In the genomic region with DNA sequence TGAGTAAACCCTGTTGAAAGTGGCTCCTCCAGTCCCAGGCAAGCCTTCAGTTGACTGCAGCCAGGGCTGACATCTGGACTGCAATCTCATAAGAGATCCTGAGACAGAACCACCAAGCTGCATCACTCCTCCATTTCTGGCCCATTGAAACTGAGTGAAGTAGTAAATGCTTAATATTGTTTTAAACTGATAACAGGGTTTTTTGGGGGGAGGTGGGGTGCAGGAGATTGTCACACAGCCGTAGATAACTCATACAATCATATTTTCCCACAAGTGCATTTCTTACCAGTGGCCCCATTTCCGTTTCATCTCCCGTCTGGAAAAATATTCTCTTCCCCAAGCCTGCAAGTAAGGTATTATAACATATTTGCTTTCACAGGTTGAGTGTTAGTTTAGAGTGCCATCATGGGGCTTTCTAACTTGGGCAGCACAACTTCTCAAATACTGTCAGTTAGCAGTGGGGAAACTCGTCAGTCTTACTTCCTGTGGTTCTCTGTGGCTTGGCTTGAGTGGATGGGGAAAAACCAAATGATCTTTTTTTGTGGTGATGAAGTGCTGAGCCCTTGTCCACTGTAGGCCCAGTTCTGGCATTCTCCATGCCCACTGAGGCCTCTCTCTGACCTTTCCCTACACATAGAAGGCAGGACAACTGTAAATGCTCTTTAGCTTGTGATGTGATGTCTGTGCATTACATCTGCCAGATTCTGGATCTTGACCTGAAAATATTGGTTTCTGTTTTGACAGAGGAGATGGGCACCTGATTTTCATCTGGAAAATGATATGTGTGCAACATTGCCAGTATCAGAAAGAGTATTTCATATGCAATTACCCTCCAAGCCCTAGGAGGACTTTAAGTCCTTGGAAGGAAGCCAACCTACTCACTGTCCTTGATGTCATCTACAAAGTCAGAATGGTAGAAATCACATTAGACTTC, we compare ENCODE assay signal across 8 cellular contexts.
A peak's percentile ranks its signal among the peaks of the same experiment; 100 is the strongest.
DNase-seq lines count a peak whose midpoint lies in the region; ATAC-seq and TF ChIP-seq lines count a peak whose summit lies in the region.

No MANE protein-coding gene starts in this region.

- DNase-seq in NCI-H69 (lab: John Stamatoyannopoulos, UW), result peak; percentile 4
- peak; percentile 75 to 78 (median 77) for DNase-seq in immature natural killer cell
- no peak for DNase-seq in hypothalamus (lab: John Stamatoyannopoulos, UW)
- no peak for DNase-seq in erythroblast (lab: John Stamatoyannopoulos, UW)
- no peak for DNase-seq in NCI-H1417 treated with DMSO at 0.1 percent for 48 hours (lab: John Stamatoyannopoulos, UW)
- DNase-seq in A673 (ENCODE audit: low spot score), result no peak

- no peak for TF ChIP-seq POLR2A in erythroblast (IDR thresholded peaks at IDR 0.05; ENCODE audit: low read length)

- H3K36me3 Mint-ChIP-seq in immature natural killer cell, result no peaks in the 10 kb centered on the region

- BruUV-seq in A673 (replicated peaks; lab: Mats Ljungman, UMichigan), result no TSS peak

- POLR2A ChIA-PET in A673 (lab: Charles Lee; ENCODE audit: low non-redundant PET), result no interaction called here

- no peak overlapping the region for H3K27ac ChIP-seq in A673 (ENCODE audit: low read depth, low read length, poor library complexity, severe bottlenecking)

- H3K27me3 Mint-ChIP-seq in immature natural killer cell (ENCODE audit: low read depth in 3 of 3), result peaks cover 2 to 3% (median 2%) of the 10 kb centered on the region in 3 donors

- H3K9me3 Mint-ChIP-seq in immature natural killer cell, result no peaks in the 10 kb centered on the region

- H3K27ac Mint-ChIP-seq in immature natural killer cell, result peak overlapping the region; percentile 78 to 95 (median 90)

- intact Hi-C loops in A673 (cut with micrococcal nuclease; ENCODE audit: unreplicated experiment), result no loop called here

- no peaks in the 10 kb centered on the region for H3K36me3 ChIP-seq in A673 (ENCODE audit: insufficient read depth, low read length, poor library complexity, severe bottlenecking)

- no peak for TF ChIP-seq CTCF in A673 (conservative IDR thresholded peaks at IDR 0.05; ENCODE audit: low read depth, low read length)

- H3K4me1 Mint-ChIP-seq in immature natural killer cell, result peaks cover 21 to 22% of the 10 kb centered on the region in 2 donors

- no peaks in the 10 kb centered on the region for H3K9me3 ChIP-seq in A673 (ENCODE audit: low read depth, low read length, poor library complexity, severe bottlenecking)

- no peaks in the 10 kb centered on the region for H3K4me1 ChIP-seq in A673 (ENCODE audit: insufficient read depth, low read length, poor library complexity, severe bottlenecking)

- H3K4me3 ChIP-seq in A673 (ENCODE audit: low read depth, low read length, poor library complexity, severe bottlenecking), result no peak overlapping the region

- H3K4me3 Mint-ChIP-seq in immature natural killer cell, result peak overlapping the region; percentile 40 to 57 (median 49)

- ATAC-seq in GM18502 (IDR thresholded peaks at IDR 0.05; ENCODE audit: poor library complexity, unreplicated experiment) (peak; percentile 93), GM21786 (IDR thresholded peaks at IDR 0.05; ENCODE audit: unreplicated experiment) (peak; percentile 85)

- CTCF ChIA-PET in A673 (lab: Charles Lee), result no interaction called here

- no peaks in the 10 kb centered on the region for H3K27me3 ChIP-seq in A673 (replicated peaks; ENCODE audit: insufficient read depth, low read depth, low read length, poor library complexity)

Comparison
In these comparisons a context has a peak if more than half of its experiments do, and no peak if none do; other contexts are left out.
1. DNase-seq: peak in NCI-H69 (single experiment) and immature natural killer cell (3 of 3); none in hypothalamus (0 of 51), erythroblast (0 of 2), NCI-H1417 treated with DMSO at 0.1 percent for 48 hours (single experiment) and A673 (single experiment).